ENCODE assay signal across 15 cellular contexts in genomic region chr7:77005461-77006057, GRCh38. TPM values are rescaled to one million over a fixed set of nuclear protein-coding genes. Genes with fewer than 3 reads are reported as not detected.
"Had no signal": no experiment of that assay in that cellular context is flagged by ENCODE, and none has a peak within 500 bp of the region (broad histone marks: within the 10 kb centered on the region; RNA-seq: fewer than 3 reads in every experiment).

No MANE protein-coding gene starts in this region.

RNA-seq across cellular contexts. Expression of gene SPDYE17, which starts 26.6 kb away (rescaled TPM):
- total RNA-seq: activated CD4-positive, alpha-beta T cell treated with anti-CD3 and anti-CD28 coated beads, Interleukin-2, amount 10 ng/mL, durations not matched to agents 7 days and 5 days; activated CD8-positive, alpha-beta T cell treated with anti-CD3 and anti-CD28 coated beads, Interleukin-2, amount 10 ng/mL, durations not matched to agents 7 days and 5 days; activated naive CD4-positive, alpha-beta T cell treated with anti-CD3 and anti-CD28 coated beads for 36 hours; activated naive CD4-positive, alpha-beta T cell treated with anti-CD3 and anti-CD28 coated beads, Interleukin-2, amount 50 U/mL, for 72 hours; activated T-cell treated with anti-CD3 and anti-CD28 coated beads, Interleukin-2, amount 50 U/mL, for 4 hours; activated T-helper 1 cell treated with anti-CD3 and anti-CD28 coated beads, Interleukin-12 subunit alpha, Interleukin-12 subunit beta, Interleukin-2, Interleukin-4 antibody, amounts not matched to agents 30 ng/mL and 10 ng/mL and 1 ng/mL, durations not matched to agents 14 hours and 24 hours and 36 hours; adrenal gland; astrocyte; body of pancreas; IMR-90; K562; M059J; RPMI7951; SJSA1 had no signal
- polyA plus RNA-seq: adrenal gland, IMR-90, K562, SK-N-SH had no signal

RNA-seq across cellular contexts. Expression of gene SPDYE18, which starts 56.8 kb away (rescaled TPM):
- total RNA-seq: astrocyte, IMR-90, RPMI7951, SJSA1 had no signal
- polyA plus RNA-seq: IMR-90 had no signal
